In the genomic region with DNA sequence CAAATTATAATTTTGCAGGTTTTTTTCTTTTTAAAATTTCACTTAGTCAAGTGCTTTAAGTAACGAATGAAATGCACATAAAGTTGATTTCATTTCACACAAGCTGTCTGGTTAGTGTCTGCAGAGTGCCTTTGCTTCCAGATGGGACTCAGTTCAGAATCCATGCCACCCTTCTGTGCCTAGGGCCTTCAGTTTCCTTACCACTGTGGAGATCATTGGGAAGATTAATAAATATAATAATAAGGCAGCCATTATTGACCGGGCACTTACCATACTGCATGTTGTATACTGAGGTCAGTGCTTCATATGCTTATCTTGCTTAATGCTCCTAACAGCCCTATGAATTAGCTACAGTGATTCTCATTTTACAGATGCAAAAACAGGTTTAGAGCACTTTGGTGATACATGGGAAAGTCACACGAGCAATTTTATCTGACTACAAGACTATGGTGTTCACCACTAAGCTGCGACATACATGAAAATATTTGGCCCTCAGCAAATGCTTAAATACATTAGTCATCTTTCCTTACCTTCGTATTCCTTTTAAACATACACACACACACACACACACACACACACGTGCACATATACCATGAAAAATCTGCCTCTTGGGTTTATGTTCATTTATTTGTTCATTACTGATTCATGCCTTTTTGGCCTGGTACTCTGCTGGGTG, we compare ENCODE assay signal across 28 cellular contexts. TPM values are rescaled to one million over a fixed set of nuclear protein-coding genes. Genes with fewer than 3 reads are reported as not detected.
DNase-seq lines count a peak whose midpoint lies in the region; ATAC-seq and TF ChIP-seq lines count a peak whose summit lies in the region.
"Had no signal": no experiment of that assay in that cellular context is flagged by ENCODE, and none has a peak within 500 bp of the region (broad histone marks: within the 10 kb centered on the region; RNA-seq: fewer than 3 reads in every experiment).

No MANE protein-coding gene starts in this region.

- WGBS in aorta, 2 donors: 79 to 86% methylated on average over 6 of the region's 6 CpGs

- no peaks in the 10 kb centered on the region for H3K9me2 ChIP-seq in neural cell (ENCODE audit: insufficient read depth, low read length)

- ATAC-seq in aorta (ENCODE audit: low FRiP score): no peak
- no peak for ATAC-seq in activated T-cell treated with anti-CD3 and anti-CD28 coated beads, Interleukin-2, amount 50 U/mL, for 72 hours (replicated peaks in 1 of 2)
- ATAC-seq: CD8-positive, alpha-beta T cell; GM12878; HCT116 had no signal

- H3K9ac ChIP-seq in HUES48 (ENCODE audit: low read depth, low read length) (no peak overlapping the region), neural cell (ENCODE audit: low read length) (no peak overlapping the region)

- H3K27ac ChIP-seq in HUES48 (ENCODE audit: low read depth, low read length): peak overlapping the region; percentile 29
- peak overlapping the region; percentile 44 for H3K27ac ChIP-seq in neural cell (ENCODE audit: low read length)
- no peak overlapping the region for H3K27ac ChIP-seq in aorta (ENCODE audit: low read depth in 1 of 2, low read length in 2 of 2)
- H3K27ac ChIP-seq: C4-2B, SJSA1 had no signal

- no peaks in the 10 kb centered on the region for H3K9me3 Mint-ChIP-seq in activated T-cell treated with anti-CD3 and anti-CD28 coated beads, Interleukin-2, amount 50 U/mL, for 72 hours
- H3K9me3 Mint-ChIP-seq: CD8-positive, alpha-beta T cell had no signal

- TF ChIP-seq RAD21 in neural cell (conservative IDR thresholded peaks at IDR 0.05): no peak

- peaks cover 28% of the 10 kb centered on the region for H3K4me1 ChIP-seq in HUES48 (ENCODE audit: control insufficient read depth, insufficient read depth, low read length)
- H3K4me1 ChIP-seq in aorta (ENCODE audit: control insufficient read depth in 1 of 2, insufficient read depth in 2 of 2, low read length in 2 of 2): no peaks in the 10 kb centered on the region
- H3K4me1 ChIP-seq: SJSA1 had no signal

- H2AFZ ChIP-seq in neural cell (ENCODE audit: low read depth, low read length): no peak overlapping the region

- peak; percentile 21 for DNase-seq in SW480 (ENCODE audit: low spot score)
- peak; percentile 75 for DNase-seq in epithelial cell of esophagus (ENCODE audit: low read depth)
- DNase-seq in aorta: no peak
- DNase-seq in HuH-7 (ENCODE audit: low spot score): no peak
- no peak for DNase-seq in activated T-cell treated with anti-CD3 and anti-CD28 coated beads, Interleukin-2, amount 50 U/mL, for 72 hours
- no peak for DNase-seq in stimulated activated CD8-positive, alpha-beta memory T cell treated with anti-CD3 and anti-CD28 coated beads, Interleukin-4, amount 100 ng/mL, for 48 hours
- DNase-seq: CD8-positive, alpha-beta T cell; DMS 273 treated with DMSO at 0.1 percent for 48 hours; DMS79; EL; GDM1; KBM-7; NCI-H1048; NCI-H1417; NCI-H1694; NCI-H2029 treated with DMSO at 0.1 percent for 48 hours; NCI-H446 treated with DMSO at 0.1 percent for 48 hours; NCI-H526 treated with DMSO at 0.1 percent for 48 hours; Right ventricle myocardium superior; RPMI8226 had no signal

- no peaks in the 10 kb centered on the region for H4K20me1 ChIP-seq in neural cell (ENCODE audit: insufficient read depth)

- no peak overlapping the region for H3K4me3 ChIP-seq in HUES48 (ENCODE audit: low read depth, low read length)
- no peak overlapping the region for H3K4me3 ChIP-seq in epithelial cell of esophagus (ENCODE audit: low read length)
- peak overlapping the region; percentile 49 for H3K4me3 ChIP-seq in neural cell (ENCODE audit: low read length)
- no peak overlapping the region for H3K4me3 ChIP-seq in aorta (ENCODE audit: low read length in 2 of 2)
- H3K4me3 ChIP-seq: GM12878, SJSA1 had no signal

- peaks cover 14% of the 10 kb centered on the region for H3K4me1 Mint-ChIP-seq in activated T-cell treated with anti-CD3 and anti-CD28 coated beads, Interleukin-2, amount 50 U/mL, for 72 hours (ENCODE audit: low read depth)

- TF ChIP-seq EP300 in neural cell (conservative IDR thresholded peaks at IDR 0.05; ENCODE audit: poor library complexity, severe bottlenecking): no peak

- TF ChIP-seq CTCF in epithelial cell of esophagus (IDR thresholded peaks at IDR 0.05; ENCODE audit: insufficient read depth, low read depth, low read length, missing control alignments) (no peak), neural cell (IDR thresholded peaks at IDR 0.05; ENCODE audit: poor library complexity, severe bottlenecking) (no peak)

- H3K36me3 ChIP-seq in HUES48 (ENCODE audit: control insufficient read depth, insufficient read depth, low read length) (no peaks in the 10 kb centered on the region), neural cell (ENCODE audit: insufficient read depth, low read length) (no peaks in the 10 kb centered on the region), aorta (ENCODE audit: control insufficient read depth in 1 of 2, insufficient read depth in 2 of 2, low read length in 1 of 2) (no peaks in the 10 kb centered on the region)
- H3K36me3 ChIP-seq: SJSA1 had no signal

- H3K4me2 ChIP-seq in neural cell (ENCODE audit: low read length): no peak overlapping the region

- H3K4me3 Mint-ChIP-seq in activated T-cell treated with anti-CD3 and anti-CD28 coated beads, Interleukin-2, amount 50 U/mL, for 72 hours: no peak overlapping the region
- H3K4me3 Mint-ChIP-seq: CD8-positive, alpha-beta T cell had no signal

- H3K36me3 Mint-ChIP-seq in activated T-cell treated with anti-CD3 and anti-CD28 coated beads, Interleukin-2, amount 50 U/mL, for 72 hours (ENCODE audit: insufficient read depth in 2 of 2): no peaks in the 10 kb centered on the region
- H3K36me3 Mint-ChIP-seq: CD8-positive, alpha-beta T cell had no signal

- intact Hi-C loops in aorta (cut with DNase I): loop anchor here in 1 of 2 donors (5.0 kb wide), 1 partner anchor 137 kb away; a partner anchor contains a TSS

- H3K27me3 Mint-ChIP-seq in activated T-cell treated with anti-CD3 and anti-CD28 coated beads, Interleukin-2, amount 50 U/mL, for 72 hours (ENCODE audit: low read depth): no peaks in the 10 kb centered on the region

- H3K9me3 ChIP-seq in HUES48 (ENCODE audit: control insufficient read depth, insufficient read depth, low read length) (no peaks in the 10 kb centered on the region), neural cell (ENCODE audit: low read length) (no peaks in the 10 kb centered on the region), aorta (ENCODE audit: control insufficient read depth, low read length) (peaks cover 1% of the 10 kb centered on the region)
- H3K9me3 ChIP-seq: SJSA1 had no signal

- H3K79me2 ChIP-seq in neural cell (replicated peaks; ENCODE audit: insufficient read depth, low read length): no peaks in the 10 kb centered on the region

- peaks cover 10% of the 10 kb centered on the region for H3F3A ChIP-seq in neural cell (ENCODE audit: insufficient read depth, low read length, poor library complexity, severe bottlenecking)

- no peak overlapping the region for H3K27ac Mint-ChIP-seq in activated T-cell treated with anti-CD3 and anti-CD28 coated beads, Interleukin-2, amount 50 U/mL, for 72 hours
- H3K27ac Mint-ChIP-seq: CD8-positive, alpha-beta T cell had no signal

- H3K27me3 ChIP-seq in HUES48 (ENCODE audit: control insufficient read depth, insufficient read depth, low read length): peaks cover 27% of the 10 kb centered on the region
- peaks cover 3% of the 10 kb centered on the region for H3K27me3 ChIP-seq in neural cell (ENCODE audit: insufficient read depth, low read depth, low read length)
- no peaks in the 10 kb centered on the region for H3K27me3 ChIP-seq in aorta (ENCODE audit: control insufficient read depth in 1 of 2, insufficient read depth in 2 of 2, low read length in 1 of 2)

TF ChIP-seq in neural cell, 6 proteins besides CTCF, POLR2A, EP300 and RAD21:
- no peak for TF ChIP-seq TAF1 (IDR thresholded peaks at IDR 0.05; ENCODE audit: low read depth)
- TF ChIP-seq MXI1 (conservative IDR thresholded peaks at IDR 0.05; ENCODE audit: poor library complexity, severe bottlenecking): no peak
- TF ChIP-seq SMC3 (conservative IDR thresholded peaks at IDR 0.05; ENCODE audit: poor library complexity): no peak
- TF ChIP-seq POLR2AphosphoS5 (IDR thresholded peaks at IDR 0.05): no peak
- TF ChIP-seq, protein P1, sequence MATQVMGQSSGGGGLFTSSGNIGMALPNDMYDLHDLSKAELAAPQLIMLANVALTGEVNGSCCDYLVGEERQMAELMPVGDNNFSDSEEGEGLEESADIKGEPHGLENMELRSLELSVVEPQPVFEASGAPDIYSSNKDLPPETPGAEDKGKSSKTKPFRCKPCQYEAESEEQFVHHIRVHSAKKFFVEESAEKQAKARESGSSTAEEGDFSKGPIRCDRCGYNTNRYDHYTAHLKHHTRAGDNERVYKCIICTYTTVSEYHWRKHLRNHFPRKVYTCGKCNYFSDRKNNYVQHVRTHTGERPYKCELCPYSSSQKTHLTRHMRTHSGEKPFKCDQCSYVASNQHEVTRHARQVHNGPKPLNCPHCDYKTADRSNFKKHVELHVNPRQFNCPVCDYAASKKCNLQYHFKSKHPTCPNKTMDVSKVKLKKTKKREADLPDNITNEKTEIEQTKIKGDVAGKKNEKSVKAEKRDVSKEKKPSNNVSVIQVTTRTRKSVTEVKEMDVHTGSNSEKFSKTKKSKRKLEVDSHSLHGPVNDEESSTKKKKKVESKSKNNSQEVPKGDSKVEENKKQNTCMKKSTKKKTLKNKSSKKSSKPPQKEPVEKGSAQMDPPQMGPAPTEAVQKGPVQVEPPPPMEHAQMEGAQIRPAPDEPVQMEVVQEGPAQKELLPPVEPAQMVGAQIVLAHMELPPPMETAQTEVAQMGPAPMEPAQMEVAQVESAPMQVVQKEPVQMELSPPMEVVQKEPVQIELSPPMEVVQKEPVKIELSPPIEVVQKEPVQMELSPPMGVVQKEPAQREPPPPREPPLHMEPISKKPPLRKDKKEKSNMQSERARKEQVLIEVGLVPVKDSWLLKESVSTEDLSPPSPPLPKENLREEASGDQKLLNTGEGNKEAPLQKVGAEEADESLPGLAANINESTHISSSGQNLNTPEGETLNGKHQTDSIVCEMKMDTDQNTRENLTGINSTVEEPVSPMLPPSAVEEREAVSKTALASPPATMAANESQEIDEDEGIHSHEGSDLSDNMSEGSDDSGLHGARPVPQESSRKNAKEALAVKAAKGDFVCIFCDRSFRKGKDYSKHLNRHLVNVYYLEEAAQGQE (IDR thresholded peaks at IDR 0.05; ENCODE audit: borderline replicate concordance): no peak
- TF ChIP-seq EZH2 (IDR thresholded peaks at IDR 0.05; ENCODE audit: borderline replicate concordance, insufficient read depth, low read length, poor library complexity, severe bottlenecking): no peak

RNA-seq across cellular contexts. Expression of a gene that starts 3.0 kb away (rescaled TPM):
- polyA plus RNA-seq in neural cell (2.3 and 4.6 TPM in 2 replicates), aorta (10 to 100 TPM in 1 of 2 donors, 1 to 10 TPM in 1; 3.4 to 13.1 TPM)
- polyA minus RNA-seq in neural cell: 2.4 and 3.9 TPM in 2 replicates
- total RNA-seq in aorta: 10 to 100 TPM in 1 of 2 donors, 1 to 10 TPM in 1; 5.2 to 12.7 TPM
- 1 to 10 TPM; 6.4 to 9.5 TPM for total RNA-seq in activated T-cell treated with anti-CD3 and anti-CD28 coated beads, Interleukin-2, amount 50 U/mL, for 72 hours
- total RNA-seq: H4, HT1080, SJSA1 had no signal

Comparison
In these comparisons a context has a peak if more than half of its experiments do, and no peak if none do; other contexts are left out.
1. H3K27ac ChIP-seq: peak in HUES48 (single experiment) and neural cell (single experiment); none in aorta (0 of 2).
2. DNase-seq: peak in SW480 (single experiment) and epithelial cell of esophagus (single experiment); none in aorta (0 of 2), HuH-7 (single experiment), activated T-cell treated with anti-CD3 and anti-CD28 coated beads, Interleukin-2, amount 50 U/mL, for 72 hours (0 of 2) and stimulated activated CD8-positive, alpha-beta memory T cell treated with anti-CD3 and anti-CD28 coated beads, Interleukin-4, amount 100 ng/mL, for 48 hours (single experiment).